In the genomic region with DNA sequence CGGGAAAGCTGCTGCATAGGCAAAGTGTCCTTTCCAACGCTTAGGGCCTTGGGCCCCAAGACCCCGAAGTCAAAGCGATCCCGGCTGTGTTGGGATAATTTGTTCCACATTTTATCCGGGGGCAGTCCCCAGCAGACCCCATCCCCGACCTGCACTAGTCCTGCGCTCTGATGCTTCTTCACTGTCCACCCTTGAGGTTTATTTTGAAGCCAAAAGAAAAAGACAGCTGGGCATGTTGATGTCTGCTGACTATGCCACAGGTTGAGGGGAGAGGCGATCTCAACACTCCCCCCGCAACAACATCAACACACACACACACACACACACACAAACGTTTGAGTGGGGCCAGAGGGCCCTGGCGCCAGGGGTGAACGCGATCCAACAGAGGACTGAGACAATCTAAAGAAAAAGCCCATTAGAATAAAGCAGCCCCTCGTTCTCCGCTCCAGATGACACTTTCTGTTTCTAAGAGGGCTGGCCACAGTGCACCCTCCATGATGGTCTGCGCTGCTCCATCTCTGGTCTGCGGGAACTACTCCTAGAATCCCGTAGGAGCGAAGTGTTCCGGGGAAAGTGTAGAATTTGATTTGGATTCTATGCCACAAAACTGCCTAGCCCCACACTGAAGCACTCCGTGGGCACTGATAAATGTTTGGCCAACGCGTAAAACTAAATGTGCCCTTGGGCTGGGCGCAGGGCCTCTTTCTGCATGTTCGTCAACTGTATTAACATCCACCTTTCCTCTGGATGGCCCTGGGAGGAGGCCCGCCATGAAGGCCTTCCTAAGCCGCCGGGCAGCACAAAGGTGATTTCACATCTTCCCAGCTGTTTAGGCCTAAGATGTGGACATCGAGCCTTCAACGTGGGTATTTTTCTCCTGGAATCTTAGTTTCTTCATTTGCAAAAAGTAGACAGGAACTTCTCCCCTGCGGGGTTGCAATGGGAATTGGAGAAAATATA, we compare ENCODE assay signal across 10 cellular contexts. TPM values are rescaled to one million over a fixed set of nuclear protein-coding genes. Genes with fewer than 3 reads are reported as not detected.
DNase-seq lines count a peak whose midpoint lies in the region; ATAC-seq and TF ChIP-seq lines count a peak whose summit lies in the region.
"Had no signal": no experiment of that assay in that cellular context is flagged by ENCODE, and none has a peak within 500 bp of the region (broad histone marks: within the 10 kb centered on the region; RNA-seq: fewer than 3 reads in every experiment).

No MANE protein-coding gene starts in this region.

- no peaks in the 10 kb centered on the region for H3K36me3 Mint-ChIP-seq in activated T-helper 2 cell treated with anti-CD3 and anti-CD28 coated beads, Interferon-gamma antibody, Interleukin-2, Interleukin-4, amounts not matched to agents 10 μg/mL and 5 μg/mL and 100 μg/mL, durations not matched to agents 14 hours and 24 hours and 36 hours (ENCODE audit: low read depth)

- no peak for ATAC-seq in psoas muscle
- no peak for ATAC-seq in HG03139 (IDR thresholded peaks at IDR 0.05; ENCODE audit: unreplicated experiment)

- peaks cover 6% of the 10 kb centered on the region for H3K9me3 Mint-ChIP-seq in activated T-helper 2 cell treated with anti-CD3 and anti-CD28 coated beads, Interferon-gamma antibody, Interleukin-2, Interleukin-4, amounts not matched to agents 10 μg/mL and 5 μg/mL and 100 μg/mL, durations not matched to agents 14 hours and 24 hours and 36 hours

- CTCF ChIA-PET in PC-9 (lab: Charles Lee) = no interaction called here

- POLR2A ChIA-PET in PC-9 (lab: Charles Lee; ENCODE audit: unreplicated experiment) = no interaction called here

- intact Hi-C loops in PC-9 (cut with micrococcal nuclease; ENCODE audit: unreplicated experiment) = no loop called here
- intact Hi-C loops in psoas muscle (cut with DNase I) = no loop called here
- intact Hi-C loops in activated T-helper 2 cell treated with anti-CD3 and anti-CD28 coated beads, Interferon-gamma antibody, Interleukin-2, Interleukin-4, amounts not matched to agents 10 μg/mL and 5 μg/mL and 100 μg/mL, durations not matched to agents 14 hours and 24 hours and 36 hours (cut with micrococcal nuclease) = loop anchor here (5.0 kb wide), 1 partner anchor 1025 kb away; no protein-coding TSS in a partner anchor

- peaks cover 9% of the 10 kb centered on the region for H3K4me1 Mint-ChIP-seq in activated T-helper 2 cell treated with anti-CD3 and anti-CD28 coated beads, Interferon-gamma antibody, Interleukin-2, Interleukin-4, amounts not matched to agents 10 μg/mL and 5 μg/mL and 100 μg/mL, durations not matched to agents 14 hours and 24 hours and 36 hours (ENCODE audit: low read depth)

- H3F3A ChIP-seq in PC-9 (ENCODE audit: insufficient read depth, low read depth) = no peaks in the 10 kb centered on the region

- H3K27ac Mint-ChIP-seq in activated T-helper 2 cell treated with anti-CD3 and anti-CD28 coated beads, Interferon-gamma antibody, Interleukin-2, Interleukin-4, amounts not matched to agents 10 μg/mL and 5 μg/mL and 100 μg/mL, durations not matched to agents 14 hours and 24 hours and 36 hours = no peak overlapping the region

- no peak for TF ChIP-seq CTCF in PC-9 (conservative IDR thresholded peaks at IDR 0.05)
- no peak for TF ChIP-seq CTCF in fibroblast of pulmonary artery (IDR thresholded peaks at IDR 0.05; ENCODE audit: low read length, missing control alignments)
- no peak for TF ChIP-seq CTCF in psoas muscle (IDR thresholded peaks at IDR 0.05)

- no TSS peak for BruUV-seq in PC-9 (replicated peaks; lab: Mats Ljungman, UMichigan)

- H3K9me2 ChIP-seq in PC-9 (ENCODE audit: insufficient read depth) = no peaks in the 10 kb centered on the region

- 33 to 47% (median 38%) methylated on average over 32 of the region's 32 CpGs for WGBS in psoas muscle, 3 donors

- H3K27ac ChIP-seq in PC-9 = no peak overlapping the region
- H3K27ac ChIP-seq in psoas muscle = peak overlapping the region; percentile 46

- no peaks in the 10 kb centered on the region for H3K4me1 ChIP-seq in PC-9 (replicated peaks; ENCODE audit: insufficient read depth)
- peaks cover 9% of the 10 kb centered on the region for H3K4me1 ChIP-seq in psoas muscle

- H3K4me3 ChIP-seq in GM08714 (ENCODE audit: low read length) (peak overlapping the region; percentile 56; the same call in 1 of the 2 replicates), PC-9 (no peak overlapping the region; the same call in 1 of the 2 replicates), fibroblast of pulmonary artery (replicated peaks; ENCODE audit: low read depth, low read length) (peak overlapping the region; percentile 71), psoas muscle (peak overlapping the region; percentile 83)

- no peak overlapping the region for H2AFZ ChIP-seq in PC-9

- peaks cover 79% of the 10 kb centered on the region for H3K27me3 Mint-ChIP-seq in activated T-helper 2 cell treated with anti-CD3 and anti-CD28 coated beads, Interferon-gamma antibody, Interleukin-2, Interleukin-4, amounts not matched to agents 10 μg/mL and 5 μg/mL and 100 μg/mL, durations not matched to agents 14 hours and 24 hours and 36 hours (ENCODE audit: low read depth)

- no peaks in the 10 kb centered on the region for H3K79me2 ChIP-seq in PC-9 (ENCODE audit: low read depth)

- H3K27me3 ChIP-seq in PC-9 (ENCODE audit: insufficient read depth, low read depth) (peaks cover 4% of the 10 kb centered on the region; the same call in 1 of the 2 replicates), psoas muscle (ENCODE audit: insufficient read depth in 3 of 3, low read length in 2 of 3) (peaks cover 0 to 100% (median 67%) of the 10 kb centered on the region in 3 donors)

- DNase-seq in PC-9 = no peak
- DNase-seq in fibroblast of pulmonary artery (ENCODE audit: low read depth) = no peak
- DNase-seq in psoas muscle = peak in 1 of 2 donors; percentile 26
- DNase-seq in NCI-H774 (lab: John Stamatoyannopoulos, UW) = no peak
- no peak for DNase-seq in activated T-helper 2 cell treated with anti-CD3 and anti-CD28 coated beads, Interferon-gamma antibody, Interleukin-2, Interleukin-4, amounts not matched to agents 10 μg/mL and 5 μg/mL and 100 μg/mL, durations not matched to agents 14 hours and 24 hours and 36 hours (ENCODE audit: low spot score)
- DNase-seq in stimulated activated CD4-positive, alpha-beta T cell treated with anti-CD3 and anti-CD28 coated beads, Interleukin-4, amount 100 ng/mL, for 1 hour = no peak
- DNase-seq: NCI-H187 had no signal

- H3K36me3 ChIP-seq in PC-9 (ENCODE audit: low read depth) = no peaks in the 10 kb centered on the region
- peaks cover 0 to 8% of the 10 kb centered on the region in 2 donors for H3K36me3 ChIP-seq in psoas muscle (ENCODE audit: insufficient read depth in 1 of 2, low read depth in 1 of 2)

- H3K4me3 Mint-ChIP-seq in activated T-helper 2 cell treated with anti-CD3 and anti-CD28 coated beads, Interferon-gamma antibody, Interleukin-2, Interleukin-4, amounts not matched to agents 10 μg/mL and 5 μg/mL and 100 μg/mL, durations not matched to agents 14 hours and 24 hours and 36 hours (ENCODE audit: low read depth) = no peak overlapping the region

- H3K4me2 ChIP-seq in PC-9 = peak overlapping the region; percentile 69; the same call in 1 of the 2 replicates

- H3K9me3 ChIP-seq in PC-9 (ENCODE audit: insufficient read depth, low read depth) (no peaks in the 10 kb centered on the region), psoas muscle (no peaks in the 10 kb centered on the region)

- no peaks in the 10 kb centered on the region for H4K20me1 ChIP-seq in PC-9 (ENCODE audit: insufficient read depth)

RNA-seq across cellular contexts. Expression of a gene that starts 2.4 kb away (rescaled TPM):
- total RNA-seq in PC-9 (2021) (not detected in 2 replicates), psoas muscle (1 to 10 TPM; 1.4 to 3.7 (median 3.6) TPM)
- polyA plus RNA-seq in psoas muscle = 1 to 10 TPM; 1.1 to 1.7 (median 1.4) TPM
- not detected in 2 replicates for total RNA-seq in activated T-helper 2 cell treated with anti-CD3 and anti-CD28 coated beads, Interferon-gamma antibody, Interleukin-2, Interleukin-4, amounts not matched to agents 10 μg/mL and 5 μg/mL and 100 μg/mL, durations not matched to agents 14 hours and 24 hours and 36 hours
- total RNA-seq: mononuclear cell had no signal
